ENCODE assay signal across 8 cellular contexts in genomic region chr18:26376106-26376505, GRCh38.
"Had no signal": no experiment of that assay in that cellular context is flagged by ENCODE, and none has a peak within 500 bp of the region (broad histone marks: within the 10 kb centered on the region; RNA-seq: fewer than 3 reads in every experiment).

No MANE protein-coding gene starts in this region.

- H3K27ac ChIP-seq: GM23248, KMS-11 had no signal

- H3K4me3 ChIP-seq: GM23248 had no signal

- H3K4me2 ChIP-seq: KMS-11 had no signal

- DNase-seq: GM23248, GOT3, H9, HCEC 1CT, KBM-7 had no signal

- FAIRE-seq: H54, HTR-8/SVneo had no signal

- H3K9ac ChIP-seq: GM23248, KMS-11 had no signal

- H2AFZ ChIP-seq: GM23248 had no signal
